ENCODE assay signal across 27 cellular contexts in genomic region chr9:4306788-4307144, GRCh38. TPM values are rescaled to one million over a fixed set of nuclear protein-coding genes. Genes with fewer than 3 reads are reported as not detected.
DNase-seq lines count a peak whose midpoint lies in the region; ATAC-seq, FAIRE-seq and TF ChIP-seq lines count a peak whose summit lies in the region.
"Had no signal": no experiment of that assay in that cellular context is flagged by ENCODE, and none has a peak within 500 bp of the region (broad histone marks: within the 10 kb centered on the region; RNA-seq: fewer than 3 reads in every experiment).

No MANE protein-coding gene starts in this region.

- H3K18ac ChIP-seq in IMR-90 (ENCODE audit: low read depth, low read length), result no peak overlapping the region

- H3K23ac ChIP-seq in IMR-90 (ENCODE audit: low read depth, low read length), result no peak overlapping the region

- H3K79me1 ChIP-seq in IMR-90 (ENCODE audit: low read depth in 1 of 2, low read length in 2 of 2), result no peaks in the 10 kb centered on the region

- no peaks in the 10 kb centered on the region for H3K27me3 Mint-ChIP-seq in activated T-cell treated with anti-CD3 and anti-CD28 coated beads, Interleukin-2, amount 50 U/mL, for 72 hours (ENCODE audit: low read depth)
- H3K27me3 Mint-ChIP-seq in astrocyte (ENCODE audit: low read depth, unreplicated experiment), result peaks cover 2% of the 10 kb centered on the region
- H3K27me3 Mint-ChIP-seq in progenitor cell of endocrine pancreas, result peaks cover 2% of the 10 kb centered on the region

- no peaks in the 10 kb centered on the region for H3K36me3 Mint-ChIP-seq in activated T-cell treated with anti-CD3 and anti-CD28 coated beads, Interleukin-2, amount 50 U/mL, for 72 hours (ENCODE audit: insufficient read depth in 2 of 2)
- H3K36me3 Mint-ChIP-seq in astrocyte (ENCODE audit: low read depth, unreplicated experiment), result peaks cover 1% of the 10 kb centered on the region
- H3K36me3 Mint-ChIP-seq in progenitor cell of endocrine pancreas (ENCODE audit: insufficient read depth), result no peaks in the 10 kb centered on the region
- H3K36me3 Mint-ChIP-seq: stimulated activated naive B cell treated with anti-CD40 and anti-IgM and Interleukin-4, amounts not matched to agents 10 μg/mL and 1 μg/mL and 100 μg/mL, for 72 hours; T-cell had no signal

- no peak overlapping the region for H4K8ac ChIP-seq in IMR-90 (ENCODE audit: low read depth in 2 of 2, low read length in 2 of 2)

- no peak overlapping the region for H3K9ac ChIP-seq in IMR-90 (ENCODE audit: low read depth, low read length)
- H3K9ac ChIP-seq in astrocyte (ENCODE audit: low read length), result peak overlapping the region; percentile 36

- no peak for TF ChIP-seq POLR2A in IMR-90 (IDR thresholded peaks at IDR 0.05; ENCODE audit: low read depth, low read length)

- H3K56ac ChIP-seq in IMR-90 (ENCODE audit: extremely low read depth, insufficient read depth, low read length), result no peak overlapping the region

- POLR2A ChIA-PET in IMR-90 (lab: Charles Lee; ENCODE audit: unreplicated experiment), result no interaction called here

- H2BK15ac ChIP-seq in IMR-90 (ENCODE audit: low read depth, low read length), result 0 out of 3 replicates have a peak overlapping the region, but pooled peaks have one; percentile 49

- in situ Hi-C loops in IMR-90 (cut with MboI; ENCODE audit: low sequenced_read_pairs), result no loop called here

- no peak overlapping the region for H3K4ac ChIP-seq in IMR-90 (ENCODE audit: low read depth, low read length)

- H3K4me1 Mint-ChIP-seq in activated T-cell treated with anti-CD3 and anti-CD28 coated beads, Interleukin-2, amount 50 U/mL, for 72 hours (ENCODE audit: low read depth), result peaks cover 40% of the 10 kb centered on the region
- H3K4me1 Mint-ChIP-seq in astrocyte (ENCODE audit: low read depth, unreplicated experiment), result peaks cover 48% of the 10 kb centered on the region
- peaks cover 44% of the 10 kb centered on the region for H3K4me1 Mint-ChIP-seq in progenitor cell of endocrine pancreas (ENCODE audit: low read depth)

- no peak overlapping the region for H4K5ac ChIP-seq in IMR-90 (ENCODE audit: low read depth, low read length)

- no peak for FAIRE-seq in astrocyte (lab: Jason Lieb, UNC)
- FAIRE-seq: islet of Langerhans had no signal

- H2AK9ac ChIP-seq in IMR-90 (replicated peaks; ENCODE audit: low read depth, low read length, poor library complexity), result no peak overlapping the region

- H3K27ac ChIP-seq in IMR-90 (ENCODE audit: insufficient read depth, low read length) (no peak overlapping the region), astrocyte (ENCODE audit: low read depth, low read length) (no peak overlapping the region)
- H3K27ac ChIP-seq: breast epithelium, coronary artery, esophagus squamous epithelium, gastrocnemius medialis, lower lobe of right lung, thyroid gland had no signal

- H3K79me2 ChIP-seq in astrocyte (ENCODE audit: insufficient read depth, low read length), result no peaks in the 10 kb centered on the region

- no peak for DNase-seq in activated T-cell treated with anti-CD3 and anti-CD28 coated beads, Interleukin-2, amount 50 U/mL, for 72 hours
- no peak for DNase-seq in activated T-cell treated with anti-CD3 and anti-CD28 coated beads, Interleukin-2, amount 50 U/mL, for 48 hours
- DNase-seq in IMR-90, result no peak
- DNase-seq in astrocyte (ENCODE audit: low read depth), result no peak
- no peak for DNase-seq in progenitor cell of endocrine pancreas (ENCODE audit: low spot score, unreplicated experiment)
- DNase-seq in MG63, result no peak
- no peak for DNase-seq in stimulated activated CD4-positive, alpha-beta T cell treated with anti-CD3 and anti-CD28 coated beads, Interleukin-4, amount 100 ng/mL, for 24 hours
- no peak for DNase-seq in pons (ENCODE audit: low spot score)
- DNase-seq: esophagus squamous epithelium; gastrocnemius medialis; GDM1; hypothalamus; Kasumi-1; lower lobe of right lung; NCI-H1417; NCI-H2081 treated with DMSO at 0.1 percent for 48 hours; NCI-H446 treated with DMSO at 0.1 percent for 48 hours; SIG-M5; stimulated activated naive B cell treated with anti-CD40 and anti-IgM and Interleukin-4, amounts not matched to agents 10 μg/mL and 1 μg/mL and 100 μg/mL, for 72 hours; T-cell; thyroid gland had no signal

- TF ChIP-seq RAD21 in IMR-90 (IDR thresholded peaks at IDR 0.05; ENCODE audit: low read length), result no peak

- H2AFZ ChIP-seq in IMR-90 (replicated peaks; ENCODE audit: low read length, poor library complexity), result no peak overlapping the region
- no peak overlapping the region for H2AFZ ChIP-seq in astrocyte (ENCODE audit: low read depth, low read length)

- BruUV-seq in IMR-90 (replicated peaks; lab: Mats Ljungman, UMichigan), result no TSS peak

- peak overlapping the region; percentile 8 for H3K27ac Mint-ChIP-seq in activated T-cell treated with anti-CD3 and anti-CD28 coated beads, Interleukin-2, amount 50 U/mL, for 72 hours
- H3K27ac Mint-ChIP-seq in astrocyte (ENCODE audit: unreplicated experiment) (peak overlapping the region; percentile 43), progenitor cell of endocrine pancreas (peak overlapping the region; percentile 70)
- H3K27ac Mint-ChIP-seq: stimulated activated naive B cell treated with anti-CD40 and anti-IgM and Interleukin-4, amounts not matched to agents 10 μg/mL and 1 μg/mL and 100 μg/mL, for 72 hours; T-cell had no signal

- WGBS in IMR-90 (ENCODE audit: extremely low coverage in 2 of 2, insufficient read length in 1 of 2), 2 experiments, result no CpG with 5 or more reads among the region's 3 CpGs

- H3K4me1 ChIP-seq in IMR-90 (ENCODE audit: control insufficient read depth, insufficient read depth, low read length), result peaks cover 4% of the 10 kb centered on the region; the same call in 1 of the 2 replicates
- peaks cover 24% of the 10 kb centered on the region for H3K4me1 ChIP-seq in astrocyte (ENCODE audit: insufficient read depth, low read length)
- H3K4me1 ChIP-seq: breast epithelium, gastrocnemius medialis, HAP-1 had no signal

- no peaks in the 10 kb centered on the region for H3K9me3 Mint-ChIP-seq in activated T-cell treated with anti-CD3 and anti-CD28 coated beads, Interleukin-2, amount 50 U/mL, for 72 hours
- no peaks in the 10 kb centered on the region for H3K9me3 Mint-ChIP-seq in astrocyte (ENCODE audit: unreplicated experiment)
- no peaks in the 10 kb centered on the region for H3K9me3 Mint-ChIP-seq in progenitor cell of endocrine pancreas (ENCODE audit: low read depth)
- H3K9me3 Mint-ChIP-seq: stimulated activated naive B cell treated with anti-CD40 and anti-IgM and Interleukin-4, amounts not matched to agents 10 μg/mL and 1 μg/mL and 100 μg/mL, for 72 hours; T-cell had no signal

- no peak overlapping the region for H2BK120ac ChIP-seq in IMR-90 (ENCODE audit: low read depth, low read length)

- peaks cover 6% of the 10 kb centered on the region for H3K9me1 ChIP-seq in IMR-90 (ENCODE audit: insufficient read depth, low read length)

- H4K20me1 ChIP-seq in IMR-90 (ENCODE audit: insufficient read depth, low read length), result peaks cover 3% of the 10 kb centered on the region; the same call in 1 of the 2 replicates
- H4K20me1 ChIP-seq in astrocyte (ENCODE audit: insufficient read depth, low read length), result no peaks in the 10 kb centered on the region

- intact Hi-C loops in IMR-90 (cut with micrococcal nuclease), result no loop called here

- peak overlapping the region in 1 of 2 donors; percentile 40 for H3K4me3 Mint-ChIP-seq in activated T-cell treated with anti-CD3 and anti-CD28 coated beads, Interleukin-2, amount 50 U/mL, for 72 hours
- no peak overlapping the region for H3K4me3 Mint-ChIP-seq in astrocyte (ENCODE audit: unreplicated experiment)
- no peak overlapping the region for H3K4me3 Mint-ChIP-seq in progenitor cell of endocrine pancreas (ENCODE audit: low read depth)
- H3K4me3 Mint-ChIP-seq: stimulated activated naive B cell treated with anti-CD40 and anti-IgM and Interleukin-4, amounts not matched to agents 10 μg/mL and 1 μg/mL and 100 μg/mL, for 72 hours; T-cell had no signal

- no peaks in the 10 kb centered on the region for H3K27me3 ChIP-seq in IMR-90 (ENCODE audit: control insufficient read depth, insufficient read depth, low read length)
- no peaks in the 10 kb centered on the region for H3K27me3 ChIP-seq in astrocyte (ENCODE audit: insufficient read depth, low read length)
- H3K27me3 ChIP-seq in MG63, result no peaks in the 10 kb centered on the region
- H3K27me3 ChIP-seq: adrenal gland, breast epithelium, esophagus squamous epithelium, gastrocnemius medialis, thyroid gland had no signal

- H3K9me3 ChIP-seq in IMR-90 (ENCODE audit: control insufficient read depth, insufficient read depth, low read length) (no peaks in the 10 kb centered on the region), astrocyte (ENCODE audit: insufficient read depth, low read depth, low read length) (no peaks in the 10 kb centered on the region), MG63 (no peaks in the 10 kb centered on the region)
- H3K9me3 ChIP-seq: adrenal gland, breast epithelium, esophagus squamous epithelium, gastrocnemius medialis, HAP-1, lower lobe of right lung, thyroid gland had no signal

- dilution Hi-C loops in IMR-90 (cut with HindIII; ENCODE audit: low sequenced_read_pairs, unreplicated experiment), result no loop called here

- H4K91ac ChIP-seq in IMR-90 (ENCODE audit: insufficient read depth, low read depth, low read length), result no peak overlapping the region

- H3K4me3 ChIP-seq in IMR-90 (ENCODE audit: insufficient read depth, low read depth, low read length) (no peak overlapping the region), astrocyte (ENCODE audit: insufficient read depth, low read depth, low read length) (no peak overlapping the region), MG63 (no peak overlapping the region)
- H3K4me3 ChIP-seq: adrenal gland, breast epithelium, coronary artery, esophagus squamous epithelium, gastrocnemius medialis, HAP-1, lower lobe of right lung, thyroid gland had no signal

- H2AK5ac ChIP-seq in IMR-90 (ENCODE audit: low read depth, low read length), result no peak overlapping the region; the same call in 1 of the 2 replicates

- no peak overlapping the region for H3K4me2 ChIP-seq in IMR-90 (ENCODE audit: low read depth, low read length)
- peak overlapping the region; percentile 42 for H3K4me2 ChIP-seq in astrocyte (ENCODE audit: low read length)

- H2BK5ac ChIP-seq in IMR-90 (ENCODE audit: low read depth, low read length, poor library complexity, severe bottlenecking), result no peak overlapping the region

- TF ChIP-seq CTCF in IMR-90 (conservative IDR thresholded peaks at IDR 0.05; ENCODE audit: low read depth, low read length), result no peak
- TF ChIP-seq CTCF in astrocyte (IDR thresholded peaks at IDR 0.05; ENCODE audit: insufficient read depth, low read depth, low read length), result no peak
- TF ChIP-seq CTCF in progenitor cell of endocrine pancreas (IDR thresholded peaks at IDR 0.05; ENCODE audit: unreplicated experiment), result no peak

- no peak for ATAC-seq in activated T-cell treated with anti-CD3 and anti-CD28 coated beads, Interleukin-2, amount 50 U/mL, for 72 hours (replicated peaks in 1 of 2)
- ATAC-seq in IMR-90 (ENCODE audit: low read depth), result no peak
- ATAC-seq: gastrocnemius medialis, Panc1, T-cell had no signal

- CTCF ChIA-PET in IMR-90 (lab: Yijun Ruan, JAX), result no interaction called here

- H2BK20ac ChIP-seq in IMR-90 (ENCODE audit: low read depth, low read length), result no peak overlapping the region

- H3K14ac ChIP-seq in IMR-90 (replicated peaks; ENCODE audit: low read depth, low read length), result no peak overlapping the region

- H3K36me3 ChIP-seq in IMR-90 (ENCODE audit: control insufficient read depth, insufficient read depth, low read length), result no peaks in the 10 kb centered on the region
- H3K36me3 ChIP-seq in astrocyte (ENCODE audit: insufficient read depth, low read length), result no peaks in the 10 kb centered on the region
- H3K36me3 ChIP-seq in MG63, result no peaks in the 10 kb centered on the region
- H3K36me3 ChIP-seq: adrenal gland, breast epithelium, esophagus squamous epithelium, gastrocnemius medialis, HAP-1, lower lobe of right lung, thyroid gland had no signal

RNA-seq across cellular contexts. Expression of gene GLIS3, which starts 6.9 kb away (rescaled TPM):
- total RNA-seq in activated T-cell treated with anti-CD3 and anti-CD28 coated beads, Interleukin-2, amount 50 U/mL, for 72 hours, result under 1 TPM; 0.49 to 0.53 TPM
- total RNA-seq in IMR-90 (2012; rRNA removed), result 22.5 and 22.8 TPM in 2 replicates
- 5.7 TPM in 2 replicates for polyA plus RNA-seq in IMR-90 (2012; rRNA removed)
- polyA plus RNA-seq in IMR-90 (2012; cell fraction: cytosol; rRNA removed), result 3.0 and 3.7 TPM in 2 replicates
- 5.5 and 9.3 TPM in 2 replicates for polyA plus RNA-seq in IMR-90 (2012; cell fraction: nucleus; rRNA removed; ENCODE audit: low replicate concordance)
- 78.4 and 81.9 TPM in 2 replicates for total RNA-seq in astrocyte
- 90.7 and 101 TPM in 2 replicates for total RNA-seq in progenitor cell of endocrine pancreas
- total RNA-seq in MG63 (2014; rRNA removed; shearing (Covaris generic); ENCODE audit: low replicate concordance), result 0.30 and 3.1 TPM in 2 replicates

Comparison
In these comparisons a context has a peak if more than half of its experiments do, and no peak if none do; other contexts are left out.
1. H3K27ac Mint-ChIP-seq: peak in every context shown above with its lines; median percentile 70 in progenitor cell of endocrine pancreas; 43 in astrocyte; 8 in activated T-cell treated with anti-CD3 and anti-CD28 coated beads, Interleukin-2, amount 50 U/mL, for 72 hours.